Comparison of ENCODE assay signal across 11 cellular contexts in genomic region chr11:111849631-111850030, GRCh38.
"Had no signal": no experiment of that assay in that cellular context is flagged by ENCODE, and none has a peak within 500 bp of the region (broad histone marks: within the 10 kb centered on the region; RNA-seq: fewer than 3 reads in every experiment).

No MANE protein-coding gene starts in this region.

- H3K9me3 Mint-ChIP-seq: GM23338, H9, HFFc6 had no signal

- H3K4me3 Mint-ChIP-seq: GM23338, H9, HFFc6 had no signal

- H3K27ac Mint-ChIP-seq: GM23338, H9, HFFc6 had no signal

- H3K9ac ChIP-seq: GM23248 had no signal

- FAIRE-seq: H1, H54 had no signal

- H3K9me3 ChIP-seq: HAP-1 had no signal

- H3K4me3 ChIP-seq: GM23248, GM23338, HAP-1 had no signal

- ATAC-seq: GM23338, HCT116 had no signal

- H3K4me2 ChIP-seq: GM23338 had no signal

- H2AFZ ChIP-seq: GM23248, GM23338 had no signal

- DNase-seq: GM23248, GOT3, H7, H9, HCEC 1CT, HFFc6 had no signal

- H3K27ac ChIP-seq: GM23248 had no signal

- H3K4me1 ChIP-seq: HAP-1 had no signal
